In genomic region chr6:140538926-140539325, GRCh38 we compare ENCODE assay signal across 13 cellular contexts.
DNase-seq lines count a peak whose midpoint lies in the region; ATAC-seq and TF ChIP-seq lines count a peak whose summit lies in the region.
"Had no signal": no experiment of that assay in that cellular context is flagged by ENCODE, and none has a peak within 500 bp of the region (broad histone marks: within the 10 kb centered on the region; RNA-seq: fewer than 3 reads in every experiment).

No MANE protein-coding gene starts in this region.

- H3K4me1 Mint-ChIP-seq in immature natural killer cell, result no peaks in the 10 kb centered on the region
- H3K4me1 Mint-ChIP-seq: activated naive CD4-positive, alpha-beta T cell treated with anti-CD3 and anti-CD28 coated beads, Interleukin-2, amount 50 U/mL, for 24 hours had no signal

- no peak for TF ChIP-seq EP300 in SK-N-SH (IDR thresholded peaks at IDR 0.05; ENCODE audit: borderline replicate concordance in 1 of 2, low read depth in 1 of 2, low read length in 1 of 2)

- H3K4me1 ChIP-seq in SK-N-SH (ENCODE audit: control insufficient read depth in 1 of 2, insufficient read depth in 2 of 2, low read depth in 1 of 2, low read length in 1 of 2), result no peaks in the 10 kb centered on the region; a peak in 2 of 4 replicates
- peaks cover 22% of the 10 kb centered on the region for H3K4me1 ChIP-seq in foreskin keratinocyte
- peaks cover 21% of the 10 kb centered on the region for H3K4me1 ChIP-seq in smooth muscle cell (ENCODE audit: low read depth)

- TF ChIP-seq CTCF in SK-N-SH (IDR thresholded peaks at IDR 0.05) (peak; percentile 34), foreskin keratinocyte (conservative IDR thresholded peaks at IDR 0.05) (peak; percentile 26), smooth muscle cell (IDR thresholded peaks at IDR 0.05; ENCODE audit: borderline replicate concordance, insufficient read depth, poor library complexity, severe bottlenecking) (no peak)

- ATAC-seq in foreskin keratinocyte (no peak), GM21381 (IDR thresholded peaks at IDR 0.05; ENCODE audit: unreplicated experiment) (no peak)

- peak; percentile 36 for DNase-seq in H4 (ENCODE audit: low spot score)
- DNase-seq in SK-N-SH, result no peak
- peak in 1 of 2 donors; percentile 28 for DNase-seq in foreskin keratinocyte
- no peak for DNase-seq in smooth muscle cell (lab: John Stamatoyannopoulos, UW; ENCODE audit: unreplicated experiment)
- DNase-seq in cortex of kidney (lab: John Stamatoyannopoulos, UW), result no peak
- no peak for DNase-seq in occipital lobe (lab: John Stamatoyannopoulos, UW)
- no peak for DNase-seq in immature natural killer cell
- DNase-seq: activated CD4-positive, alpha-beta T cell treated with anti-CD3 and anti-CD28 coated beads, Interleukin-2, amount 50 U/mL, for 4 hours; effector CD4-positive, alpha-beta T cell; NCI-H1436; T-helper 1 cell had no signal

- peaks cover 0 to 7% (median 0%) of the 10 kb centered on the region in 6 donors for H3K9me3 Mint-ChIP-seq in immature natural killer cell

- H3K27me3 Mint-ChIP-seq in immature natural killer cell (ENCODE audit: low read depth in 3 of 3), result no peaks in the 10 kb centered on the region

- peak overlapping the region; percentile 87 to 92 for H3K27ac ChIP-seq in SK-N-SH (ENCODE audit: low read depth in 2 of 2, low read length in 1 of 2)
- H3K27ac ChIP-seq in foreskin keratinocyte, result no peak overlapping the region
- peak overlapping the region; percentile 91 for H3K27ac ChIP-seq in smooth muscle cell (ENCODE audit: low read depth)

- H3K36me3 Mint-ChIP-seq in immature natural killer cell, result no peaks in the 10 kb centered on the region
- H3K36me3 Mint-ChIP-seq: activated naive CD4-positive, alpha-beta T cell treated with anti-CD3 and anti-CD28 coated beads, Interleukin-2, amount 50 U/mL, for 24 hours had no signal

- no peak overlapping the region for H3K4me3 Mint-ChIP-seq in immature natural killer cell
- H3K4me3 Mint-ChIP-seq: activated naive CD4-positive, alpha-beta T cell treated with anti-CD3 and anti-CD28 coated beads, Interleukin-2, amount 50 U/mL, for 24 hours had no signal

- H3K9me2 ChIP-seq in SK-N-SH, result no peaks in the 10 kb centered on the region

- H3F3A ChIP-seq in SK-N-SH (replicated peaks; ENCODE audit: insufficient read depth), result peaks cover 40% of the 10 kb centered on the region
- peaks cover 9% of the 10 kb centered on the region for H3F3A ChIP-seq in smooth muscle cell (ENCODE audit: low read depth)

- POLR2A ChIA-PET in SK-N-SH (lab: Yijun Ruan, JAX), result no interaction called here

- no peak for TF ChIP-seq RAD21 in SK-N-SH (IDR thresholded peaks at IDR 0.05; ENCODE audit: low read length)

- H3K4me2 ChIP-seq in SK-N-SH, result peak overlapping the region; percentile 55; the same call in 1 of the 2 replicates
- H3K4me2 ChIP-seq in smooth muscle cell, result peak overlapping the region; percentile 75

- no peaks in the 10 kb centered on the region for H4K20me1 ChIP-seq in SK-N-SH (ENCODE audit: insufficient read depth)
- no peaks in the 10 kb centered on the region for H4K20me1 ChIP-seq in smooth muscle cell (ENCODE audit: low read depth)

- H3K27me3 ChIP-seq in SK-N-SH (ENCODE audit: insufficient read depth), result no peaks in the 10 kb centered on the region
- no peaks in the 10 kb centered on the region for H3K27me3 ChIP-seq in foreskin keratinocyte
- H3K27me3 ChIP-seq in smooth muscle cell (ENCODE audit: low read depth), result no peaks in the 10 kb centered on the region

- no peak overlapping the region; the same call in 1 of the 2 replicates for H2AFZ ChIP-seq in SK-N-SH (ENCODE audit: low read depth)
- peak overlapping the region; percentile 38 for H2AFZ ChIP-seq in smooth muscle cell (ENCODE audit: low read depth)

- no peak overlapping the region for H3K27ac Mint-ChIP-seq in immature natural killer cell
- H3K27ac Mint-ChIP-seq: activated naive CD4-positive, alpha-beta T cell treated with anti-CD3 and anti-CD28 coated beads, Interleukin-2, amount 50 U/mL, for 24 hours had no signal

- H3K9me3 ChIP-seq in SK-N-SH (peaks cover 16% of the 10 kb centered on the region; the same call in 1 of the 2 replicates), smooth muscle cell (replicated peaks; ENCODE audit: low read depth) (peaks cover 4% of the 10 kb centered on the region)

- H3K36me3 ChIP-seq in SK-N-SH (replicated peaks in 1 of 2; ENCODE audit: control insufficient read depth in 1 of 2, insufficient read depth in 2 of 2, low read length in 1 of 2) (peaks cover 0 to 8% of the 10 kb centered on the region in 2 experiments), smooth muscle cell (ENCODE audit: low read depth) (no peaks in the 10 kb centered on the region)

- peak overlapping the region; percentile 54; the same call in 1 of the 2 replicates for H3K9ac ChIP-seq in SK-N-SH
- H3K9ac ChIP-seq in smooth muscle cell (ENCODE audit: low read depth), result peak overlapping the region; percentile 41

- H3K4me3 ChIP-seq in SK-N-SH (ENCODE audit: low read depth in 2 of 2, low read length in 1 of 2) (no peak overlapping the region), smooth muscle cell (no peak overlapping the region)

- H3K79me2 ChIP-seq in SK-N-SH (ENCODE audit: insufficient read depth) (no peaks in the 10 kb centered on the region), smooth muscle cell (ENCODE audit: low read depth) (no peaks in the 10 kb centered on the region)

- CTCF ChIA-PET in SK-N-SH (lab: Yijun Ruan, JAX), result interaction anchor here (0.7 to 1.5 kb wide), 2 partner anchors 10 to 34 kb away, joined by 3 to 4 read pairs; no protein-coding TSS in a partner anchor

TF ChIP-seq in SK-N-SH, 30 proteins besides CTCF, POLR2A, EP300 and RAD21:
- TF ChIP-seq, protein P1, sequence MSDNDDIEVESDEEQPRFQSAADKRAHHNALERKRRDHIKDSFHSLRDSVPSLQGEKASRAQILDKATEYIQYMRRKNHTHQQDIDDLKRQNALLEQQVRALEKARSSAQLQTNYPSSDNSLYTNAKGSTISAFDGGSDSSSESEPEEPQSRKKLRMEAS (IDR thresholded peaks at IDR 0.05; ENCODE audit: low read depth), result 0 out of 2 replicates have a peak, but pooled peaks have one; percentile 38
- TF ChIP-seq, protein P2, sequence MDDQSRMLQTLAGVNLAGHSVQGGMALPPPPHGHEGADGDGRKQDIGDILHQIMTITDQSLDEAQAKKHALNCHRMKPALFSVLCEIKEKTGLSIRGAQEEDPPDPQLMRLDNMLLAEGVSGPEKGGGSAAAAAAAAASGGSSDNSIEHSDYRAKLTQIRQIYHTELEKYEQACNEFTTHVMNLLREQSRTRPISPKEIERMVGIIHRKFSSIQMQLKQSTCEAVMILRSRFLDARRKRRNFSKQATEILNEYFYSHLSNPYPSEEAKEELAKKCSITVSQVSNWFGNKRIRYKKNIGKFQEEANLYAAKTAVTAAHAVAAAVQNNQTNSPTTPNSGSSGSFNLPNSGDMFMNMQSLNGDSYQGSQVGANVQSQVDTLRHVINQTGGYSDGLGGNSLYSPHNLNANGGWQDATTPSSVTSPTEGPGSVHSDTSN (IDR thresholded peaks at IDR 0.05), result peak; percentile 11; the same call in 1 of the 2 replicates
- TF ChIP-seq YY1 (IDR thresholded peaks at IDR 0.05; ENCODE audit: low read depth) (no peak), TCF12 (IDR thresholded peaks at IDR 0.05) (peak; percentile 15; the same call in 1 of the 2 replicates)
